Comparison of ENCODE assay signal across 35 cellular contexts in genomic region chr9:100731557-100731956, GRCh38.
"Had no signal": no experiment of that assay in that cellular context is flagged by ENCODE, and none has a peak within 500 bp of the region (broad histone marks: within the 10 kb centered on the region; RNA-seq: fewer than 3 reads in every experiment).

No MANE protein-coding gene starts in this region.

- DNase-seq: activated CD4-positive, alpha-beta memory T cell treated with anti-CD3 and anti-CD28 coated beads for 36 hours; activated CD4-positive, alpha-beta T cell treated with anti-CD3 and anti-CD28 coated beads for 36 hours; activated CD4-positive, alpha-beta T cell treated with anti-CD3 and anti-CD28 coated beads, Interleukin-2, amount 10 ng/mL, durations not matched to agents 24 days and 14 days; activated CD4-positive, CD25-positive, alpha-beta regulatory T cell; activated CD4-positive, CD25-positive, alpha-beta regulatory T cell treated with anti-CD3 and anti-CD28 coated beads, Interleukin-2, amount 50 U/mL, for 72 hours; activated CD8-positive, alpha-beta memory T cell treated with anti-CD3 and anti-CD28 coated beads, Interleukin-2, amount 10 ng/mL, durations not matched to agents 7 days and 5 days; activated CD8-positive, alpha-beta memory T cell treated with anti-CD3 and anti-CD28 coated beads, Interleukin-2, amount 50 U/mL, for 4 hours; activated CD8-positive, alpha-beta T cell treated with anti-CD3 and anti-CD28 coated beads, Interleukin-2, amount 10 ng/mL, durations not matched to agents 7 days and 5 days; activated effector memory CD4-positive, alpha-beta T cell treated with anti-CD3 and anti-CD28 coated beads, Interleukin-2, amount 50 U/mL, for 16 hours; activated naive CD4-positive, alpha-beta T cell treated with anti-CD3 and anti-CD28 coated beads for 36 hours; activated naive CD8-positive, alpha-beta T cell treated with anti-CD3 and anti-CD28 coated beads for 36 hours; activated naive CD8-positive, alpha-beta T cell treated with anti-CD3 and anti-CD28 coated beads, Interleukin-2, amount 50 U/mL, for 24 hours; activated T-cell treated with anti-CD3 and anti-CD28 coated beads, Interleukin-2, amount 50 U/mL, for 1 hour; activated T-cell treated with anti-CD3 and anti-CD28 coated beads, Interleukin-2, amount 50 U/mL, for 48 hours; adrenal gland; amygdala; brain microvascular endothelial cell; caudate nucleus; cortex of kidney; dermis blood vessel endothelial cell; effector CD4-positive, alpha-beta T cell; effector memory CD8-positive, alpha-beta T cell; erythroblast; foreskin keratinocyte; T-helper 1 cell; T-helper 17 cell; T1000 had no signal

- H3K27ac ChIP-seq: adrenal gland, brain microvascular endothelial cell, esophagus muscularis mucosa, foreskin keratinocyte, gastroesophageal sphincter had no signal

- H3K36me3 ChIP-seq: adrenal gland, brain microvascular endothelial cell, esophagus muscularis mucosa, gastroesophageal sphincter had no signal

- ATAC-seq: activated CD4-positive, alpha-beta T cell treated with anti-CD3 and anti-CD28 coated beads for 36 hours; activated CD8-positive, alpha-beta memory T cell treated with anti-CD3 and anti-CD28 coated beads, Interleukin-2, amount 10 ng/mL, durations not matched to agents 7 days and 5 days; activated CD8-positive, alpha-beta T cell treated with anti-CD3 and anti-CD28 coated beads, Interleukin-2, amount 10 ng/mL, durations not matched to agents 7 days and 5 days; activated naive CD8-positive, alpha-beta T cell treated with anti-CD3 and anti-CD28 coated beads, Interleukin-2, amount 50 U/mL, for 24 hours; effector memory CD8-positive, alpha-beta T cell; foreskin keratinocyte; gastroesophageal sphincter; T-helper 17 cell had no signal

- FAIRE-seq: astrocyte, colon had no signal

- H3K4me1 Mint-ChIP-seq: activated CD4-positive, alpha-beta T cell treated with anti-CD3 and anti-CD28 coated beads for 36 hours; activated CD4-positive, alpha-beta T cell treated with anti-CD3 and anti-CD28 coated beads, Interleukin-2, amount 10 ng/mL, durations not matched to agents 24 days and 14 days; activated CD8-positive, alpha-beta memory T cell treated with anti-CD3 and anti-CD28 coated beads, Interleukin-2, amount 10 ng/mL, durations not matched to agents 7 days and 5 days; activated naive CD4-positive, alpha-beta T cell treated with anti-CD3 and anti-CD28 coated beads, Interleukin-2, amount 50 U/mL, for 24 hours; activated naive CD8-positive, alpha-beta T cell treated with anti-CD3 and anti-CD28 coated beads for 36 hours; activated naive CD8-positive, alpha-beta T cell treated with anti-CD3 and anti-CD28 coated beads, Interleukin-2, amount 50 U/mL, for 24 hours; T-helper 17 cell had no signal

- H3K4me3 Mint-ChIP-seq: activated CD4-positive, alpha-beta memory T cell treated with anti-CD3 and anti-CD28 coated beads for 36 hours; activated CD4-positive, alpha-beta T cell treated with anti-CD3 and anti-CD28 coated beads for 36 hours; activated CD4-positive, alpha-beta T cell treated with anti-CD3 and anti-CD28 coated beads, Interleukin-2, amount 10 ng/mL, durations not matched to agents 24 days and 14 days; activated CD8-positive, alpha-beta memory T cell treated with anti-CD3 and anti-CD28 coated beads, Interleukin-2, amount 10 ng/mL, durations not matched to agents 7 days and 5 days; activated CD8-positive, alpha-beta T cell treated with anti-CD3 and anti-CD28 coated beads, Interleukin-2, amount 10 ng/mL, durations not matched to agents 7 days and 5 days; activated naive CD4-positive, alpha-beta T cell treated with anti-CD3 and anti-CD28 coated beads for 36 hours; activated naive CD4-positive, alpha-beta T cell treated with anti-CD3 and anti-CD28 coated beads, Interleukin-2, amount 50 U/mL, for 24 hours; activated naive CD8-positive, alpha-beta T cell treated with anti-CD3 and anti-CD28 coated beads for 36 hours; activated naive CD8-positive, alpha-beta T cell treated with anti-CD3 and anti-CD28 coated beads, Interleukin-2, amount 50 U/mL, for 24 hours; activated T-helper 1 cell treated with anti-CD3 and anti-CD28 coated beads, Interleukin-12 subunit alpha, Interleukin-12 subunit beta, Interleukin-2, Interleukin-4 antibody, amounts not matched to agents 30 ng/mL and 10 ng/mL and 1 ng/mL, durations not matched to agents 14 hours and 24 hours and 36 hours; effector memory CD8-positive, alpha-beta T cell; T-helper 17 cell; T-helper 2 cell treated with Interferon-gamma antibody and Interleukin-4, amounts not matched to agents 5 μg/mL and 100 μg/mL, for 36 hours had no signal

- H3K9me3 ChIP-seq: adrenal gland, esophagus muscularis mucosa, gastroesophageal sphincter had no signal

- H3K4me3 ChIP-seq: adrenal gland, esophagus muscularis mucosa, gastroesophageal sphincter had no signal

- H3K27ac Mint-ChIP-seq: activated CD4-positive, alpha-beta memory T cell treated with anti-CD3 and anti-CD28 coated beads for 36 hours; activated CD4-positive, alpha-beta T cell treated with anti-CD3 and anti-CD28 coated beads for 36 hours; activated CD4-positive, alpha-beta T cell treated with anti-CD3 and anti-CD28 coated beads, Interleukin-2, amount 10 ng/mL, durations not matched to agents 24 days and 14 days; activated CD8-positive, alpha-beta memory T cell treated with anti-CD3 and anti-CD28 coated beads, Interleukin-2, amount 10 ng/mL, durations not matched to agents 7 days and 5 days; activated CD8-positive, alpha-beta T cell treated with anti-CD3 and anti-CD28 coated beads, Interleukin-2, amount 10 ng/mL, durations not matched to agents 7 days and 5 days; activated naive CD4-positive, alpha-beta T cell treated with anti-CD3 and anti-CD28 coated beads for 36 hours; activated naive CD4-positive, alpha-beta T cell treated with anti-CD3 and anti-CD28 coated beads, Interleukin-2, amount 50 U/mL, for 24 hours; activated naive CD8-positive, alpha-beta T cell treated with anti-CD3 and anti-CD28 coated beads for 36 hours; activated naive CD8-positive, alpha-beta T cell treated with anti-CD3 and anti-CD28 coated beads, Interleukin-2, amount 50 U/mL, for 24 hours; activated T-helper 1 cell treated with anti-CD3 and anti-CD28 coated beads, Interleukin-12 subunit alpha, Interleukin-12 subunit beta, Interleukin-2, Interleukin-4 antibody, amounts not matched to agents 30 ng/mL and 10 ng/mL and 1 ng/mL, durations not matched to agents 14 hours and 24 hours and 36 hours; activated T-helper 2 cell treated with anti-CD3 and anti-CD28 coated beads, Interferon-gamma antibody, Interleukin-2, Interleukin-4, amounts not matched to agents 10 μg/mL and 5 μg/mL and 100 μg/mL, durations not matched to agents 14 hours and 24 hours and 36 hours; effector memory CD8-positive, alpha-beta T cell; T-helper 17 cell; T-helper 2 cell treated with Interferon-gamma antibody and Interleukin-4, amounts not matched to agents 5 μg/mL and 100 μg/mL, for 36 hours had no signal

- H3K36me3 Mint-ChIP-seq: activated CD4-positive, alpha-beta memory T cell treated with anti-CD3 and anti-CD28 coated beads for 36 hours; activated CD8-positive, alpha-beta memory T cell treated with anti-CD3 and anti-CD28 coated beads, Interleukin-2, amount 10 ng/mL, durations not matched to agents 7 days and 5 days; activated naive CD4-positive, alpha-beta T cell treated with anti-CD3 and anti-CD28 coated beads, Interleukin-2, amount 50 U/mL, for 24 hours; activated naive CD8-positive, alpha-beta T cell treated with anti-CD3 and anti-CD28 coated beads for 36 hours had no signal

- H3K9me3 Mint-ChIP-seq: activated CD4-positive, alpha-beta T cell treated with anti-CD3 and anti-CD28 coated beads, Interleukin-2, amount 10 ng/mL, durations not matched to agents 24 days and 14 days; activated T-helper 2 cell treated with anti-CD3 and anti-CD28 coated beads, Interferon-gamma antibody, Interleukin-2, Interleukin-4, amounts not matched to agents 10 μg/mL and 5 μg/mL and 100 μg/mL, durations not matched to agents 14 hours and 24 hours and 36 hours; T-helper 2 cell treated with Interferon-gamma antibody and Interleukin-4, amounts not matched to agents 5 μg/mL and 100 μg/mL, for 36 hours had no signal

- H3K27me3 ChIP-seq: adrenal gland, brain microvascular endothelial cell, esophagus muscularis mucosa, foreskin keratinocyte, gastroesophageal sphincter had no signal

- H3K27me3 Mint-ChIP-seq: activated CD4-positive, alpha-beta memory T cell treated with anti-CD3 and anti-CD28 coated beads for 36 hours; activated CD4-positive, alpha-beta T cell treated with anti-CD3 and anti-CD28 coated beads, Interleukin-2, amount 10 ng/mL, durations not matched to agents 24 days and 14 days; activated CD8-positive, alpha-beta memory T cell treated with anti-CD3 and anti-CD28 coated beads, Interleukin-2, amount 10 ng/mL, durations not matched to agents 7 days and 5 days; activated naive CD8-positive, alpha-beta T cell treated with anti-CD3 and anti-CD28 coated beads for 36 hours; activated naive CD8-positive, alpha-beta T cell treated with anti-CD3 and anti-CD28 coated beads, Interleukin-2, amount 50 U/mL, for 24 hours; effector memory CD8-positive, alpha-beta T cell; T-helper 17 cell had no signal

- H3K4me1 ChIP-seq: adrenal gland, esophagus muscularis mucosa, foreskin keratinocyte, gastroesophageal sphincter had no signal
